ENCODE assay signal across 8 cellular contexts in the genomic region with DNA sequence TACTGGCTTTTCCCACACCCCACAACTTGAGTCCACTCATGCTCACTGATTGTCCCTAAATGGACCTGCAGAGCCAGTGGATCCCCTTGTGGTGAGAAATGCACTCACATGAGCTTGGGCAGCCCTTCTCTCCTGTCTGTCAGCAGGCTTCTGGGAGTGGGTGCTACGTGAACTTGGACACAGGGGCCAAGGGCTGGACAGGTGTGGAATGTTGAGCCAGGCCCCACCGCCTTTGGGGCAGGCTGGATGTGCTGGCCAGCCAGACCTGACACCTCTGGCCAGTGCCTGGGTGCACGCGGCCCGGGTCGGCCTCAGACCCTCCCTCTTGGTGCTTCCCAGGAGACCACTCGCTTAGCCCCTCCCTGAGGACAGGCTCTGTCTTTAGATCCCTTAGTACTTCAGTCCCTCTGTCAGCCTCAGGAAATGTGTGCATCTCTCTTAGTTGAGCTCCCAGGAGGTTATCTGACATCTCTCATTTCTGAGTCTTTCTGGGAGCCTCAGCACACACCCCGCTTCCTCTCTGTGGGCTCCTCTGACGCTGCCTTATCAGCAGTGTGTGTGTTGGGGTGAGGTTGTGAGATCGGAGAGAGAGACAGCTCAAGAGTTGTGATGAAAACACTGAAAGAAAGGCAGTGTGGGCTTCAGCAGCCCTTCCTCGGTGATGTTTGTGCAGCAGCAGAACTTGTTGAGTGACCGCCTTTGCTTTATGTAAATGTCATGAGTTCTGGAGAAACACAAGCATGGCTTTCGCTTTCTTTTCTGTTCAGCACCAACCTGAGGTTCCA.
DNase-seq lines count a peak whose midpoint lies in the region; ATAC-seq and TF ChIP-seq lines count a peak whose summit lies in the region.

No MANE protein-coding gene starts in this region.

- H3K9me3 ChIP-seq in gastroesophageal sphincter: no peaks in the 10 kb centered on the region

- 39 to 79% methylated on average over 4 to 6 of the region's 13 CpGs for WGBS in gastroesophageal sphincter (ENCODE audit: low coverage in 1 of 2), 2 donors

- H3K36me3 ChIP-seq in BJ (ENCODE audit: control insufficient read depth, insufficient read depth, low read length) (no peaks in the 10 kb centered on the region), gastroesophageal sphincter (no peaks in the 10 kb centered on the region)

- intact Hi-C loops in activated CD4-positive, alpha-beta T cell treated with anti-CD3 and anti-CD28 coated beads, Interleukin-2, amount 10 ng/mL, durations not matched to agents 24 days and 14 days (cut with micrococcal nuclease): loop anchor here (1.0 to 5.0 kb wide), 4 partner anchors 8 to 196 kb away; a partner anchor contains a TSS

- peaks cover 2% of the 10 kb centered on the region for H3K27me3 ChIP-seq in BJ (ENCODE audit: control insufficient read depth, insufficient read depth, low read length)
- peaks cover 7% of the 10 kb centered on the region for H3K27me3 ChIP-seq in gastroesophageal sphincter

- CTCF ChIA-PET in BJ (lab: Yijun Ruan, JAX): no interaction called here

- TF ChIP-seq EP300 in gastroesophageal sphincter (IDR thresholded peaks at IDR 0.05): no peak

- DNase-seq in BJ (ENCODE audit: low read depth) (no peak), epithelial cell of proximal tubule (ENCODE audit: low read depth) (no peak), SIG-M5 treated with dmso at 0.1 percent for 504 hours (lab: John Stamatoyannopoulos, UW; ENCODE audit: unreplicated experiment) (no peak)
- peak; percentile 94 for DNase-seq in activated CD4-positive, alpha-beta T cell treated with anti-CD3 and anti-CD28 coated beads, Interleukin-2, amount 10 ng/mL, durations not matched to agents 24 days and 14 days
- DNase-seq in stimulated activated CD4-positive, alpha-beta T cell treated with anti-CD3 and anti-CD28 coated beads, Interleukin-1b, Interleukin-23, amount 100 ng/mL, for 48 hours: peak; percentile 68

- TF ChIP-seq POLR2A in gastroesophageal sphincter (IDR thresholded peaks at IDR 0.05): no peak

- H3K27ac ChIP-seq in gastroesophageal sphincter: no peak overlapping the region

- H3K27ac Mint-ChIP-seq in activated CD4-positive, alpha-beta T cell treated with anti-CD3 and anti-CD28 coated beads, Interleukin-2, amount 10 ng/mL, durations not matched to agents 24 days and 14 days: peak overlapping the region; percentile 99

- TF ChIP-seq CTCF in BJ (IDR thresholded peaks at IDR 0.05; ENCODE audit: insufficient read depth, low read depth, low read length) (peak; percentile 32; the same call in 1 of the 2 replicates), epithelial cell of proximal tubule (conservative IDR thresholded peaks at IDR 0.05; ENCODE audit: low read depth, low read length) (peak; percentile 41), gastroesophageal sphincter (IDR thresholded peaks at IDR 0.05) (no peak)

- ATAC-seq in GM19324 (IDR thresholded peaks at IDR 0.05; ENCODE audit: low FRiP score, unreplicated experiment) (peak; percentile 78), HG03439 (IDR thresholded peaks at IDR 0.05; ENCODE audit: unreplicated experiment) (peak; percentile 65), gastroesophageal sphincter (no peak)

- no peaks in the 10 kb centered on the region for H3K27me3 Mint-ChIP-seq in activated CD4-positive, alpha-beta T cell treated with anti-CD3 and anti-CD28 coated beads, Interleukin-2, amount 10 ng/mL, durations not matched to agents 24 days and 14 days

- POLR2A ChIA-PET in BJ (lab: Charles Lee): no interaction called here

- H3K9me3 Mint-ChIP-seq in activated CD4-positive, alpha-beta T cell treated with anti-CD3 and anti-CD28 coated beads, Interleukin-2, amount 10 ng/mL, durations not matched to agents 24 days and 14 days: no peaks in the 10 kb centered on the region

- peak overlapping the region; percentile 83 for H3K4me3 Mint-ChIP-seq in activated CD4-positive, alpha-beta T cell treated with anti-CD3 and anti-CD28 coated beads, Interleukin-2, amount 10 ng/mL, durations not matched to agents 24 days and 14 days

- peaks cover 0 to 14% (median 0%) of the 10 kb centered on the region in 3 donors for H3K4me1 ChIP-seq in gastroesophageal sphincter

- H3K4me3 ChIP-seq in BJ (ENCODE audit: low read depth, low read length): no peak overlapping the region
- no peak overlapping the region for H3K4me3 ChIP-seq in epithelial cell of proximal tubule (ENCODE audit: low read depth, low read length)
- no peak overlapping the region for H3K4me3 ChIP-seq in gastroesophageal sphincter

- H3K4me1 Mint-ChIP-seq in activated CD4-positive, alpha-beta T cell treated with anti-CD3 and anti-CD28 coated beads, Interleukin-2, amount 10 ng/mL, durations not matched to agents 24 days and 14 days: peaks cover 47% of the 10 kb centered on the region

- no peaks in the 10 kb centered on the region for H3K36me3 Mint-ChIP-seq in activated CD4-positive, alpha-beta T cell treated with anti-CD3 and anti-CD28 coated beads, Interleukin-2, amount 10 ng/mL, durations not matched to agents 24 days and 14 days (ENCODE audit: low read depth)

Comparison
In these comparisons a context has a peak if more than half of its experiments do, and no peak if none do; other contexts are left out.
1. DNase-seq: peak in activated CD4-positive, alpha-beta T cell treated with anti-CD3 and anti-CD28 coated beads, Interleukin-2, amount 10 ng/mL, durations not matched to agents 24 days and 14 days (single experiment) and stimulated activated CD4-positive, alpha-beta T cell treated with anti-CD3 and anti-CD28 coated beads, Interleukin-1b, Interleukin-23, amount 100 ng/mL, for 48 hours (single experiment); none in BJ (single experiment), epithelial cell of proximal tubule (single experiment) and SIG-M5 treated with dmso at 0.1 percent for 504 hours (single experiment).
2. CTCF ChIP-seq: peak in BJ (single experiment) and epithelial cell of proximal tubule (single experiment); none in gastroesophageal sphincter (0 of 4).